In genomic region chr16:24010440-24011089, GRCh38 we compare ENCODE assay signal across 1 cellular context.
TF ChIP-seq lines count a peak whose summit lies in the region.

No MANE protein-coding gene starts in this region.

TF ChIP-seq in K562, 482 proteins besides CTCF, POLR2A, EP300 and RAD21 (continued from another document):
- TF ChIP-seq VEZF1 (CRISPR knock-in tag; IDR thresholded peaks at IDR 0.05) (peak; percentile 13; the same call in 1 of the 2 replicates), ZBTB9 (CRISPR knock-in tag; IDR thresholded peaks at IDR 0.05) (no peak), ZNF584 (CRISPR knock-in tag; IDR thresholded peaks at IDR 0.05; ENCODE audit: low read depth) (no peak), ESRRA (IDR thresholded peaks at IDR 0.05; ENCODE audit: borderline replicate concordance, low read depth) (no peak), PCBP2 (IDR thresholded peaks at IDR 0.05; ENCODE audit: low read depth, low read length, poor library complexity, severe bottlenecking) (no peak), ZBTB17 (CRISPR knock-in tag; IDR thresholded peaks at IDR 0.05) (no peak), TARDBP (IDR thresholded peaks at IDR 0.05) (no peak), SMAD1 (IDR thresholded peaks at IDR 0.05; ENCODE audit: low read depth, low read length, partially characterized antibody) (no peak), STAG1 (CRISPR knock-in tag; IDR thresholded peaks at IDR 0.05; ENCODE audit: borderline replicate concordance) (peak; percentile 80), PPARD (CRISPR knock-in tag; IDR thresholded peaks at IDR 0.05) (no peak), XRCC5 (IDR thresholded peaks at IDR 0.05; ENCODE audit: low read depth, low read length) (0 out of 2 replicates have a peak, but pooled peaks have one; percentile 36), JUND (IDR thresholded peaks at IDR 0.05; ENCODE audit: borderline replicate concordance, low read depth, low read length) (peak; percentile 28; the same call in 1 of the 2 replicates), JUND (tag; IDR thresholded peaks at IDR 0.05; ENCODE audit: borderline replicate concordance, low read depth, low read length) (no peak), BCL6 (CRISPR knock-in tag; IDR thresholded peaks at IDR 0.05) (no peak), BRD9 (IDR thresholded peaks at IDR 0.05; ENCODE audit: low read depth, partially characterized antibody) (no peak), ZNF785 (CRISPR knock-in tag; IDR thresholded peaks at IDR 0.05) (no peak), ZNF707 (CRISPR knock-in tag; conservative IDR thresholded peaks at IDR 0.05) (no peak), MAZ (CRISPR knock-in tag; conservative IDR thresholded peaks at IDR 0.05 in 1 of 2, IDR thresholded peaks at IDR 0.05 in 1 of 2) (peak in 1 of 2 experiments; percentile 33; a peak in 1 of 4 replicates), MLLT1 (IDR thresholded peaks at IDR 0.05) (no peak), PHF21A (IDR thresholded peaks at IDR 0.05; ENCODE audit: borderline replicate concordance, low read depth) (peak; percentile 30; the same call in 1 of the 2 replicates), ZNF395 (CRISPR knock-in tag; IDR thresholded peaks at IDR 0.05) (no peak), GABPB1 (CRISPR knock-in tag; IDR thresholded peaks at IDR 0.05) (0 out of 2 replicates have a peak, but pooled peaks have one; percentile 42), SPI1 (IDR thresholded peaks at IDR 0.05; ENCODE audit: borderline replicate concordance, low read depth, low read length) (0 out of 2 replicates have a peak, but pooled peaks have one; percentile 34)
